20 cellular contexts compared by ENCODE assay signal in the genomic region with DNA sequence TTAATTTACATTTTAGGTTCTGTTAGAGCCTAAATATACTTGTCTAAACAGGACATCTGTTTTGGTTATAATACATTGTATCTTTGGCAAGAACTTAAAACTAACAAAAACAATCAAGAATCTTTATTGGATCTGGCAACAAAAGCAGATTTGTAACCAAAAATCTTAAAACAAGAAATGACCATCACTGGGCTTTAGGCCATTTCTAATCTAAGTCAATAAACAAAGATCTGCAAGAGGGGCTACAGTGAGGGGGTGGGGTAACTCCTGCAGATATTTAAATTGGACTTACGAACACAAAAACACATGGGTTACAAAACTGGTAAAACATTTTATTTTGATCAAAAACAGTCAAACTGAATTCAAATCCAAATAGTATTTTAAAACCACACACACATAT.
A peak's percentile ranks its signal among the peaks of the same experiment; 100 is the strongest.
DNase-seq lines count a peak whose midpoint lies in the region; ATAC-seq, FAIRE-seq and TF ChIP-seq lines count a peak whose summit lies in the region.
"Had no signal": no experiment of that assay in that cellular context is flagged by ENCODE, and none has a peak within 500 bp of the region (broad histone marks: within the 10 kb centered on the region; RNA-seq: fewer than 3 reads in every experiment).

No MANE protein-coding gene starts in this region.

- H3K9me3 Mint-ChIP-seq in activated CD4-positive, alpha-beta memory T cell treated with anti-CD3 and anti-CD28 coated beads for 36 hours: no peaks in the 10 kb centered on the region

- H3K36me3 Mint-ChIP-seq in activated CD4-positive, alpha-beta memory T cell treated with anti-CD3 and anti-CD28 coated beads for 36 hours: peaks cover 14% of the 10 kb centered on the region

- intact Hi-C loops in activated CD4-positive, alpha-beta memory T cell treated with anti-CD3 and anti-CD28 coated beads for 36 hours (cut with micrococcal nuclease): no loop called here

- H3K27ac Mint-ChIP-seq in activated CD4-positive, alpha-beta memory T cell treated with anti-CD3 and anti-CD28 coated beads for 36 hours: no peak overlapping the region

- H3K4me3 ChIP-seq in A549: no peak overlapping the region
- H3K4me3 ChIP-seq in HEK293 (ENCODE audit: low read depth, low read length): no peak overlapping the region
- no peak overlapping the region for H3K4me3 ChIP-seq in fibroblast of villous mesenchyme (ENCODE audit: low read depth, low read length)
- H3K4me3 ChIP-seq: GM23248 had no signal

- no peak overlapping the region for H3K27ac ChIP-seq in A549
- no peak overlapping the region for H3K27ac ChIP-seq in HEK293 (ENCODE audit: extremely low read depth, low read depth, low read length)
- H3K27ac ChIP-seq: 22Rv1, C4-2B, GM23248 had no signal

- no peaks in the 10 kb centered on the region for H3K4me1 Mint-ChIP-seq in activated CD4-positive, alpha-beta memory T cell treated with anti-CD3 and anti-CD28 coated beads for 36 hours (ENCODE audit: low read depth)

- 92% methylated on average over 1 of the region's 1 CpG for WGBS in A549 (ENCODE audit: missing lambda C conversion rate)

- H3K9me3 ChIP-seq in A549: no peaks in the 10 kb centered on the region
- no peaks in the 10 kb centered on the region for H3K9me3 ChIP-seq in HEK293 (ENCODE audit: control insufficient read depth, insufficient read depth, low read depth, low read length)

- CTCF ChIA-PET in A549 (lab: Yijun Ruan, JAX): no interaction called here
- CTCF ChIA-PET in HEK293 (lab: Yijun Ruan, JAX): no interaction called here
- CTCF ChIA-PET in activated CD4-positive, alpha-beta memory T cell treated with anti-CD3 and anti-CD28 coated beads for 36 hours (lab: Charles Lee): no interaction called here

- TF ChIP-seq RAD21 in A549 (conservative IDR thresholded peaks at IDR 0.05 in 1 of 2, IDR thresholded peaks at IDR 0.05 in 1 of 2): no peak

- H3K4me1 ChIP-seq in A549 (no peaks in the 10 kb centered on the region), HEK293 (ENCODE audit: control insufficient read depth, insufficient read depth, low read length) (peaks cover 6% of the 10 kb centered on the region)

- POLR2A ChIA-PET in A549 (lab: Yijun Ruan, JAX) (no interaction called here), HEK293 (lab: Yijun Ruan, JAX) (no interaction called here)
- POLR2A ChIA-PET in activated CD4-positive, alpha-beta memory T cell treated with anti-CD3 and anti-CD28 coated beads for 36 hours (lab: Charles Lee): no interaction called here

- TF ChIP-seq CTCF in A549 (IDR thresholded peaks at IDR 0.05): no peak
- TF ChIP-seq CTCF in HEK293 (tag by site-specific recombination; IDR thresholded peaks at IDR 0.05): no peak
- TF ChIP-seq CTCF in fibroblast of villous mesenchyme (IDR thresholded peaks at IDR 0.05; ENCODE audit: insufficient read depth, low read depth, low read length): no peak

- peak; percentile 92 for FAIRE-seq in A549 (lab: Jason Lieb, UNC)

- H3K27me3 Mint-ChIP-seq in activated CD4-positive, alpha-beta memory T cell treated with anti-CD3 and anti-CD28 coated beads for 36 hours: no peaks in the 10 kb centered on the region

- DNase-seq in A549 (ENCODE audit: low read depth in 1 of 2, low spot score in 1 of 2) (no peak), dedifferentiated amniotic fluid mesenchymal stem cell (ENCODE audit: extremely low spot score) (peak; percentile 69), fibroblast of villous mesenchyme (ENCODE audit: low read depth) (peak; percentile 65), medulla oblongata (ENCODE audit: extremely low spot score) (no peak)
- DNase-seq in activated CD4-positive, alpha-beta memory T cell treated with anti-CD3 and anti-CD28 coated beads for 36 hours: no peak
- DNase-seq: GF-D8, GM23248, KG1, NCI-H1048, NCI-H1436 treated with DMSO at 0.1 percent for 48 hours, NCI-H2029 treated with DMSO at 0.1 percent for 48 hours, NCI-H2171 treated with DMSO at 0.1 percent for 48 hours, NCI-H446 treated with DMSO at 0.1 percent for 48 hours, OCI-M1, SHP77 treated with DMSO at 0.1 percent for 48 hours had no signal

- no peak for TF ChIP-seq POLR2A in A549 (IDR thresholded peaks at IDR 0.05; ENCODE audit: low read length)

- no peak overlapping the region for H3K4me3 Mint-ChIP-seq in activated CD4-positive, alpha-beta memory T cell treated with anti-CD3 and anti-CD28 coated beads for 36 hours

- peaks cover 0 to 13% of the 10 kb centered on the region in 2 experiments; a peak in 1 of 3 replicates for H3K36me3 ChIP-seq in HEK293 (ENCODE audit: control insufficient read depth in 2 of 2, insufficient read depth in 1 of 2, low read length in 2 of 2)

- TF ChIP-seq EP300 in A549 (IDR thresholded peaks at IDR 0.05): no peak

- H3K4me2 ChIP-seq in A549: no peak overlapping the region

- ATAC-seq in A549: no peak
- ATAC-seq in GM19351 (IDR thresholded peaks at IDR 0.05; ENCODE audit: unreplicated experiment): no peak
- no peak for ATAC-seq in HG03095 (IDR thresholded peaks at IDR 0.05; ENCODE audit: unreplicated experiment)

TF ChIP-seq in A549, 52 proteins besides CTCF, POLR2A, EP300 and RAD21:
- TF ChIP-seq BHLHE40 (IDR thresholded peaks at IDR 0.05; ENCODE audit: low read depth, low read length) (no peak), CHD2 (IDR thresholded peaks at IDR 0.05; ENCODE audit: low read length, partially characterized antibody) (no peak), SMC3 (IDR thresholded peaks at IDR 0.05) (no peak), RARB (CRISPR knock-in tag; IDR thresholded peaks at IDR 0.05) (no peak), CHD4 (IDR thresholded peaks at IDR 0.05; ENCODE audit: borderline replicate concordance) (no peak), PHF8 (IDR thresholded peaks at IDR 0.05; ENCODE audit: borderline replicate concordance, low read depth) (no peak), SREBF2 (IDR thresholded peaks at IDR 0.05) (no peak), NFE2L2 (conservative IDR thresholded peaks at IDR 0.05; ENCODE audit: low read length) (no peak), KDM5A (IDR thresholded peaks at IDR 0.05) (no peak)
- TF ChIP-seq, protein P1, sequence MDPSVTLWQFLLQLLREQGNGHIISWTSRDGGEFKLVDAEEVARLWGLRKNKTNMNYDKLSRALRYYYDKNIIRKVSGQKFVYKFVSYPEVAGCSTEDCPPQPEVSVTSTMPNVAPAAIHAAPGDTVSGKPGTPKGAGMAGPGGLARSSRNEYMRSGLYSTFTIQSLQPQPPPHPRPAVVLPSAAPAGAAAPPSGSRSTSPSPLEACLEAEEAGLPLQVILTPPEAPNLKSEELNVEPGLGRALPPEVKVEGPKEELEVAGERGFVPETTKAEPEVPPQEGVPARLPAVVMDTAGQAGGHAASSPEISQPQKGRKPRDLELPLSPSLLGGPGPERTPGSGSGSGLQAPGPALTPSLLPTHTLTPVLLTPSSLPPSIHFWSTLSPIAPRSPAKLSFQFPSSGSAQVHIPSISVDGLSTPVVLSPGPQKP (IDR thresholded peaks at IDR 0.05; ENCODE audit: low read depth, low read length): no peak
- TF ChIP-seq, protein P2, sequence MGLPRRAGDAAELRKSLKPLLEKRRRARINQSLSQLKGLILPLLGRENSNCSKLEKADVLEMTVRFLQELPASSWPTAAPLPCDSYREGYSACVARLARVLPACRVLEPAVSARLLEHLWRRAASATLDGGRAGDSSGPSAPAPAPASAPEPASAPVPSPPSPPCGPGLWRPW (IDR thresholded peaks at IDR 0.05): no peak

TF ChIP-seq in HEK293, 187 proteins besides CTCF, POLR2A, EP300 and RAD21:
- TF ChIP-seq ZNF623 (tag by site-specific recombination; IDR thresholded peaks at IDR 0.05) (no peak), ZNF558 (tag by site-specific recombination; IDR thresholded peaks at IDR 0.05) (no peak), ZNF169 (tag by site-specific recombination; IDR thresholded peaks at IDR 0.05) (no peak), FEZF1 (tag by site-specific recombination; IDR thresholded peaks at IDR 0.05) (0 out of 2 replicates have a peak, but pooled peaks have one; percentile 22), HOXC10 (CRISPR knock-in tag; IDR thresholded peaks at IDR 0.05) (no peak), ZNF214 (tag by site-specific recombination; IDR thresholded peaks at IDR 0.05; ENCODE audit: borderline replicate concordance) (no peak)
- TF ChIP-seq, protein P3, sequence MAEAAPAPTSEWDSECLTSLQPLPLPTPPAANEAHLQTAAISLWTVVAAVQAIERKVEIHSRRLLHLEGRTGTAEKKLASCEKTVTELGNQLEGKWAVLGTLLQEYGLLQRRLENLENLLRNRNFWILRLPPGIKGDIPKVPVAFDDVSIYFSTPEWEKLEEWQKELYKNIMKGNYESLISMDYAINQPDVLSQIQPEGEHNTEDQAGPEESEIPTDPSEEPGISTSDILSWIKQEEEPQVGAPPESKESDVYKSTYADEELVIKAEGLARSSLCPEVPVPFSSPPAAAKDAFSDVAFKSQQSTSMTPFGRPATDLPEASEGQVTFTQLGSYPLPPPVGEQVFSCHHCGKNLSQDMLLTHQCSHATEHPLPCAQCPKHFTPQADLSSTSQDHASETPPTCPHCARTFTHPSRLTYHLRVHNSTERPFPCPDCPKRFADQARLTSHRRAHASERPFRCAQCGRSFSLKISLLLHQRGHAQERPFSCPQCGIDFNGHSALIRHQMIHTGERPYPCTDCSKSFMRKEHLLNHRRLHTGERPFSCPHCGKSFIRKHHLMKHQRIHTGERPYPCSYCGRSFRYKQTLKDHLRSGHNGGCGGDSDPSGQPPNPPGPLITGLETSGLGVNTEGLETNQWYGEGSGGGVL (tag by site-specific recombination; IDR thresholded peaks at IDR 0.05): no peak

Comparison
In these comparisons a context has a peak if more than half of its experiments do, and no peak if none do; other contexts are left out.
1. DNase-seq: peak in dedifferentiated amniotic fluid mesenchymal stem cell (single experiment) and fibroblast of villous mesenchyme (single experiment); none in A549 (0 of 2), medulla oblongata (single experiment) and activated CD4-positive, alpha-beta memory T cell treated with anti-CD3 and anti-CD28 coated beads for 36 hours (single experiment).